23 cellular contexts compared by ENCODE assay signal in genomic region chr16:50004239-50004638, GRCh38.
"Had no signal": no experiment of that assay in that cellular context is flagged by ENCODE, and none has a peak within 500 bp of the region (broad histone marks: within the 10 kb centered on the region; RNA-seq: fewer than 3 reads in every experiment).

No MANE protein-coding gene starts in this region.

- H3K4me1 ChIP-seq: stomach, suprapubic skin, testis, thyroid gland, tibial artery, tibial nerve, transverse colon, upper lobe of left lung, upper lobe of right lung, uterus, vagina had no signal

- H3K36me3 ChIP-seq: stomach, suprapubic skin, thoracic aorta, thyroid gland, tibial artery, tibial nerve, transverse colon, upper lobe of left lung, upper lobe of right lung, uterus, vagina had no signal

- H3K27me3 ChIP-seq: stomach, suprapubic skin, testis, thyroid gland, tibial artery, tibial nerve, transverse colon, upper lobe of left lung, upper lobe of right lung, uterus, vagina had no signal

- H3K4me3 ChIP-seq: stomach, suprapubic skin, testis, thoracic aorta, thyroid gland, tibial artery, tibial nerve, transverse colon, upper lobe of left lung, upper lobe of right lung, uterus, vagina had no signal

- H3K27ac ChIP-seq: stomach, suprapubic skin, testis, thoracic aorta, thyroid gland, tibial artery, tibial nerve, transverse colon, upper lobe of left lung, upper lobe of right lung, uterus, vagina had no signal

- H3K9me3 ChIP-seq: stomach, suprapubic skin, testis, thoracic aorta, thyroid gland, tibial artery, tibial nerve, transverse colon, upper lobe of left lung, upper lobe of right lung, uterus, vagina had no signal

- DNase-seq: stimulated activated CD4-positive, alpha-beta T cell treated with anti-CD3 and anti-CD28 coated beads, Interleukin-2, amount 100 ng/mL, for 48 hours; stimulated activated CD4-positive, alpha-beta T cell treated with anti-CD3 and anti-CD28 coated beads, Interleukin-4, amount 100 ng/mL, for 1 hour; stimulated activated CD4-positive, alpha-beta T cell treated with anti-CD3 and anti-CD28 coated beads, Interleukin-4, amount 100 ng/mL, for 24 hours; stimulated activated CD4-positive, alpha-beta T cell treated with anti-CD3 and anti-CD28 coated beads, Interleukin-4, amount 100 ng/mL, for 4 hours; stimulated activated CD8-positive, alpha-beta memory T cell treated with anti-CD3 and anti-CD28 coated beads, Interleukin-4, amount 100 ng/mL, for 48 hours; stimulated activated naive B cell treated with anti-CD40 and anti-IgM and Interleukin-4, amounts not matched to agents 10 μg/mL and 1 μg/mL and 100 μg/mL, for 72 hours; stimulated activated naive CD4-positive, alpha-beta T cell; stimulated activated naive CD4-positive, alpha-beta T cell treated with Interleukin-2 at 50 U/mL for 16 hours; stimulated activated naive CD8-positive, alpha-beta T cell treated with anti-CD3 and anti-CD28 coated beads, Interleukin-15, amount 100 ng/mL, for 72 hours; stimulated activated naive CD8-positive, alpha-beta T cell treated with anti-CD3 and anti-CD28 coated beads, Interleukin-15, Interleukin-2, amounts not matched to agents 100 U/mL and 50 U/mL, for 24 hours; stomach; substantia nigra; testis; thyroid gland; tibial artery; transverse colon; upper lobe of left lung; upper lobe of right lung; uterus had no signal
